Comparison of ENCODE assay signal across 8 cellular contexts in the genomic region with DNA sequence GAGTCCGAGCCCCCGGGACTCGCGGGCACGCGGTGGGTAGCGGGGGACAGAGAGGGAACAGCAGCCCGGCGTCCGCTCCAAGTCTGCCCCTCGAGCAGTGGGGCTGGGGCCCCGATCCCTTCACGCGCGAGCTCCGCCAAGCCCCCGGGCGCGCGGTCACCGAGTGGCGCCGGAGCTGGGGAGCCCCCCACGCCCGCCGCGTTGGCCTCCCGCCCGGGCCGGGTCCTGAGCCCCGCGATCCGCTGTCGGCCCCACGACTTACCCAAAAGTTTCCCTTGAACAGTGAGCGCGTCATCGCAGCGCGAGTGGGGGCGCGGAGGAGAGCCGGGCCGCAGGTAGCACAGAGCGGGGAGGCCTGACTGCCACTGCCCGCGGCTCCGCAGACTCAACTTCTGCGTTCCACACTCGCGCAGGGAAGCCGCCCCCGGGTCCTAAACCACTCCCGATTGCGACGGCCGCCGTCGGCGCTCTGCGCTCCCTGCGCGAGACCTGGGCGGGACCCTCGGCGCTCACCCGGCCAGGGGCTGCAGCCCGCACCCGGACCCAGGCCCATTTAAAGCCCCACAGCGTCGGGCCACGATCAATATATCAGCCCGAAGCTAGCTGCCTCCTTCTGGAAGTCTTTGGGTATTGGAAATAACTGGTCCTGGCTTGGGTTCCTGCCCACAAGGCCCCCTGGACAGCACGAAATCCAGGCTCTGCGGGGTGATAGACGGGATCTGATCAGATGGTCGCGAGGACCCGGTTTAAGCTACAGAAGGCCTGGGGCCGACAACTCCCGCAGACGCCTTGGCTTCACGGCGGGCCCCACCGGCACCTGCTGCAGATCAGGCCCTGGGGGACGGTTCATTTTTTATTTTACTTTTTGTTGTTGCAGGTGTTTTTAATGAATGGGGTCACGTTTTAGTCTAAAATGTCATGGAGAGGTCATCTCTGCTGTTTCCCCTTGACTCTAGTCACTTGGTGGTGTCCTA.
DNase-seq lines count a peak whose midpoint lies in the region; ATAC-seq and TF ChIP-seq lines count a peak whose summit lies in the region.

TSS of gene PSTPIP2 (minus strand) at position 367 of the 974 bp plus-strand sequence. CDS start at position 295, 72 bp downstream.

- H3K27me3 ChIP-seq in muscle layer of colon (ENCODE audit: control insufficient read depth in 1 of 2, insufficient read depth in 2 of 2, low read length in 2 of 2) = no peaks in the 10 kb centered on the region

- peak within 1 kb of the TSS; percentile 56 for H3K27ac ChIP-seq in muscle layer of colon (ENCODE audit: low read depth, low read length)

- H3K9me3 ChIP-seq in muscle layer of colon (ENCODE audit: low read length) = no peaks in the 10 kb centered on the region

- peak within 1 kb of the TSS; percentile 42 for H3K4me3 ChIP-seq in GM12865 (ENCODE audit: low read depth, low read length)
- peak within 1 kb of the TSS; percentile 79 for H3K4me3 ChIP-seq in epithelial cell of esophagus (ENCODE audit: low read length)
- peak within 1 kb of the TSS; percentile 68 to 84 for H3K4me3 ChIP-seq in muscle layer of colon (ENCODE audit: low read depth in 1 of 2, low read length in 2 of 2)

- peak; percentile 54 for DNase-seq in GM12865 (ENCODE audit: low read depth)
- DNase-seq in NCI-H226 = peak; percentile 39
- peak; percentile 29 for DNase-seq in activated CD8-positive, alpha-beta memory T cell treated with anti-CD3 and anti-CD28 coated beads, Interleukin-2, amount 50 U/mL, for 24 hours (ENCODE audit: extremely low read depth)
- DNase-seq in epithelial cell of esophagus (ENCODE audit: low read depth) = peak; percentile 76
- DNase-seq in stimulated activated CD8-positive, alpha-beta memory T cell treated with anti-CD3 and anti-CD28 coated beads, Interleukin-7, amount 100 ng/mL, for 4 hours (ENCODE audit: low read depth in 2 of 2) = peak; percentile 36 to 61
- DNase-seq in NCI-H1694 treated with DMSO at 0.1 percent for 48 hours (lab: John Stamatoyannopoulos, UW) = no peak

- peak; percentile 64 for ATAC-seq in HG02623 (IDR thresholded peaks at IDR 0.05; ENCODE audit: unreplicated experiment)

- peaks cover 24% of the 10 kb centered on the region for H3K4me1 ChIP-seq in muscle layer of colon (ENCODE audit: insufficient read depth, low read length)

- no peaks in the 10 kb centered on the region for H3K36me3 ChIP-seq in muscle layer of colon (ENCODE audit: insufficient read depth, low read length)

- no peak for TF ChIP-seq CTCF in GM12865 (IDR thresholded peaks at IDR 0.05; ENCODE audit: insufficient read depth, low read depth, low read length, missing control alignments)
- TF ChIP-seq CTCF in epithelial cell of esophagus (IDR thresholded peaks at IDR 0.05; ENCODE audit: insufficient read depth, low read depth, low read length, missing control alignments) = peak; percentile 13

- peak within 1 kb of the TSS; percentile 14 for H3K9ac ChIP-seq in muscle layer of colon (ENCODE audit: low read length)
